ENCODE assay signal across 8 cellular contexts in genomic region chr2:96207073-96207777, GRCh38. TPM values are rescaled to one million over a fixed set of nuclear protein-coding genes. Genes with fewer than 3 reads are reported as not detected.
DNase-seq lines count a peak whose midpoint lies in the region; ATAC-seq and TF ChIP-seq lines count a peak whose summit lies in the region.

No MANE protein-coding gene starts in this region.

- H3K9me3 Mint-ChIP-seq in CD8-positive, alpha-beta memory T cell, result no peaks in the 10 kb centered on the region
- no peaks in the 10 kb centered on the region for H3K9me3 Mint-ChIP-seq in endothelial cell (ENCODE audit: unreplicated experiment)

- H3K4me2 ChIP-seq in OCI-LY7 (ENCODE audit: low read length), result peak overlapping the region; percentile 97
- H3K4me2 ChIP-seq in neuronal stem cell (ENCODE audit: insufficient read depth, low read length, poor library complexity, severe bottlenecking), result peak overlapping the region; percentile 70

- H3K9me2 ChIP-seq in OCI-LY7 (ENCODE audit: insufficient read depth, low read length), result no peaks in the 10 kb centered on the region

- H3K79me1 ChIP-seq in neuronal stem cell (ENCODE audit: low read depth, low read length), result peaks cover 4% of the 10 kb centered on the region

- H3K4me3 Mint-ChIP-seq in CD8-positive, alpha-beta memory T cell, result peak overlapping the region; percentile 90 to 97 (median 92)
- peak overlapping the region; percentile 100 for H3K4me3 Mint-ChIP-seq in endothelial cell (ENCODE audit: unreplicated experiment)

- peaks cover 66% of the 10 kb centered on the region for H3K4me1 ChIP-seq in CD8-positive, alpha-beta memory T cell (ENCODE audit: insufficient read depth, low read length)
- peaks cover 75% of the 10 kb centered on the region for H3K4me1 ChIP-seq in OCI-LY7 (ENCODE audit: insufficient read depth, low read length, poor library complexity, severe bottlenecking)
- H3K4me1 ChIP-seq in neuronal stem cell (ENCODE audit: control insufficient read depth in 2 of 2, insufficient read depth in 1 of 2, low read depth in 1 of 2, low read length in 2 of 2), result peaks cover 9 to 18% of the 10 kb centered on the region in 2 donors

- WGBS in neuronal stem cell (ENCODE audit: extremely low coverage in 2 of 2, insufficient read length in 2 of 2, insufficient replicate concordance in 1 of 2), 2 donors, result no CpG with 5 or more reads among the region's 11 CpGs

- no peak for ATAC-seq in GM18867 (IDR thresholded peaks at IDR 0.05; ENCODE audit: unreplicated experiment)
- no peak for ATAC-seq in left lobe of liver

- no peak overlapping the region for H3K18ac ChIP-seq in neuronal stem cell (ENCODE audit: low read length)

- CTCF ChIA-PET in CD8-positive, alpha-beta memory T cell (lab: Charles Lee), result interaction anchor here (1.6 to 1.7 kb wide), 2 partner anchors 60 to 68 kb away, joined by 5 read pairs; partner anchors contain the start of gene CIAO1
- CTCF ChIA-PET in OCI-LY7 (lab: Charles Lee; ENCODE audit: unreplicated experiment), result interaction anchor here (1.3 kb wide), 1 partner anchor 58 kb away, joined by 3 read pairs; no protein-coding TSS in a partner anchor

- no peaks in the 10 kb centered on the region for H3K27me3 Mint-ChIP-seq in CD8-positive, alpha-beta memory T cell
- H3K27me3 Mint-ChIP-seq in endothelial cell (ENCODE audit: unreplicated experiment), result peaks cover 7% of the 10 kb centered on the region

- no peak overlapping the region for H3K23ac ChIP-seq in neuronal stem cell (ENCODE audit: low read depth, low read length, poor library complexity)

- no peak overlapping the region for H4K91ac ChIP-seq in neuronal stem cell (ENCODE audit: low read depth, low read length, poor library complexity)

- H3K36me3 ChIP-seq in CD8-positive, alpha-beta memory T cell (ENCODE audit: insufficient read depth, low read length), result peaks cover 3% of the 10 kb centered on the region
- peaks cover 48% of the 10 kb centered on the region for H3K36me3 ChIP-seq in OCI-LY7 (ENCODE audit: insufficient read depth, low read length)
- peaks cover 0 to 45% of the 10 kb centered on the region in 2 donors for H3K36me3 ChIP-seq in neuronal stem cell (replicated peaks in 1 of 2; ENCODE audit: control insufficient read depth in 2 of 2, insufficient read depth in 2 of 2, low read length in 2 of 2)

- no peak for DNase-seq in CD8-positive, alpha-beta memory T cell
- DNase-seq in OCI-LY7 (ENCODE audit: low spot score) (peak; percentile 25), endothelial cell (ENCODE audit: low spot score) (no peak), neuronal stem cell (ENCODE audit: low spot score) (no peak), NCI-H1105 treated with DMSO at 0.1 percent for 48 hours (lab: John Stamatoyannopoulos, UW) (no peak), GM19240 (ENCODE audit: insufficient read length, low spot score) (no peak), left lobe of liver (ENCODE audit: low spot score) (no peak)

- intact Hi-C loops in OCI-LY7 (cut with micrococcal nuclease; ENCODE audit: unreplicated experiment), result loop anchor here (1.0 to 5.0 kb wide), 2 partner anchors 34 to 115 kb away; no protein-coding TSS in a partner anchor

- POLR2A ChIA-PET in CD8-positive, alpha-beta memory T cell (lab: Charles Lee), result interaction anchor here (0.7 to 2.2 kb wide), 4 partner anchors 35 to 92 kb away, joined by 3 to 15 read pairs (median 12); partner anchors contain the start of gene ASTL
- POLR2A ChIA-PET in OCI-LY7 (lab: Charles Lee), result interaction anchor here (0.7 to 2.2 kb wide), 6 partner anchors 10 to 99 kb away, joined by 3 to 20 read pairs (median 3); no protein-coding TSS in a partner anchor

- no peak overlapping the region for H2AK5ac ChIP-seq in neuronal stem cell (ENCODE audit: low read depth, low read length)

- no peaks in the 10 kb centered on the region for H3K27me3 ChIP-seq in CD8-positive, alpha-beta memory T cell (ENCODE audit: insufficient read depth, low read length, poor library complexity, severe bottlenecking)
- H3K27me3 ChIP-seq in neuronal stem cell (ENCODE audit: control insufficient read depth in 3 of 3, insufficient read depth in 3 of 3, low read depth in 1 of 3, low read length in 3 of 3), result no peaks in the 10 kb centered on the region

- H3K9me3 ChIP-seq in CD8-positive, alpha-beta memory T cell (ENCODE audit: low read length), result no peaks in the 10 kb centered on the region
- no peaks in the 10 kb centered on the region for H3K9me3 ChIP-seq in OCI-LY7 (ENCODE audit: low read length)
- H3K9me3 ChIP-seq in neuronal stem cell (replicated peaks in 1 of 2; ENCODE audit: control insufficient read depth in 2 of 2, insufficient read depth in 1 of 2, low read depth in 1 of 2, low read length in 2 of 2), result no peaks in the 10 kb centered on the region

- H3K27ac ChIP-seq in CD8-positive, alpha-beta memory T cell (ENCODE audit: low read depth, low read length), result peak overlapping the region; percentile 82
- H3K27ac ChIP-seq in OCI-LY7 (ENCODE audit: low read depth, low read length, poor library complexity, severe bottlenecking), result peak overlapping the region; percentile 81
- H3K27ac ChIP-seq in neuronal stem cell (replicated peaks; ENCODE audit: low read length), result no peak overlapping the region

- no peak overlapping the region for H2BK5ac ChIP-seq in neuronal stem cell (ENCODE audit: low read length)

- H2BK15ac ChIP-seq in neuronal stem cell (ENCODE audit: low read length), result no peak overlapping the region

- no peak overlapping the region for H3K14ac ChIP-seq in neuronal stem cell (ENCODE audit: low read length)

- peaks cover 0 to 19% (median 0%) of the 10 kb centered on the region in 3 donors for H3K36me3 Mint-ChIP-seq in CD8-positive, alpha-beta memory T cell
- H3K36me3 Mint-ChIP-seq in endothelial cell (ENCODE audit: low read depth, unreplicated experiment), result peaks cover 5% of the 10 kb centered on the region

- no peak overlapping the region for H2BK120ac ChIP-seq in neuronal stem cell (ENCODE audit: low read depth, low read length)

- H3K27ac Mint-ChIP-seq in CD8-positive, alpha-beta memory T cell, result peak overlapping the region; percentile 87 to 97 (median 93)
- peak overlapping the region; percentile 90 for H3K27ac Mint-ChIP-seq in endothelial cell (ENCODE audit: unreplicated experiment)

- H3K4me1 Mint-ChIP-seq in CD8-positive, alpha-beta memory T cell, result peaks cover 61 to 66% (median 65%) of the 10 kb centered on the region in 3 donors
- peaks cover 39% of the 10 kb centered on the region for H3K4me1 Mint-ChIP-seq in endothelial cell (ENCODE audit: unreplicated experiment)

- no peak overlapping the region for H3K4ac ChIP-seq in neuronal stem cell (ENCODE audit: low read length)

- H3K79me2 ChIP-seq in OCI-LY7 (ENCODE audit: insufficient read depth, low read depth, low read length), result peaks cover 74% of the 10 kb centered on the region

- H3K4me3 ChIP-seq in CD8-positive, alpha-beta memory T cell (ENCODE audit: low read length), result peak overlapping the region; percentile 96
- H3K4me3 ChIP-seq in OCI-LY7 (ENCODE audit: low read depth, low read length, poor library complexity, severe bottlenecking) (peak overlapping the region; percentile 90), neuronal stem cell (ENCODE audit: low read length in 2 of 2) (peak overlapping the region; percentile 70 to 100)

- no peak overlapping the region for H2BK12ac ChIP-seq in neuronal stem cell (ENCODE audit: low read length)

- H2AFZ ChIP-seq in OCI-LY7 (ENCODE audit: low read length) (no peak overlapping the region), neuronal stem cell (ENCODE audit: low read length) (no peak overlapping the region)

- peak overlapping the region; percentile 83 for H3K9ac ChIP-seq in neuronal stem cell (ENCODE audit: low read depth, low read length, poor library complexity)

- TF ChIP-seq CTCF in OCI-LY7 (conservative IDR thresholded peaks at IDR 0.05; ENCODE audit: low read length) (no peak), endothelial cell (IDR thresholded peaks at IDR 0.05; ENCODE audit: unreplicated experiment) (no peak)

- H4K20me1 ChIP-seq in OCI-LY7 (ENCODE audit: insufficient read depth, low read length), result peaks cover 39% of the 10 kb centered on the region

- no peak overlapping the region for H4K8ac ChIP-seq in neuronal stem cell (ENCODE audit: low read depth, low read length)

- BruUV-seq in OCI-LY7 (replicated peaks; lab: Mats Ljungman, UMichigan), result TSS peak; percentile 64

RNA-seq across cellular contexts. Expression of gene STARD7, which starts 1.4 kb away (rescaled TPM):
- 100 to 1,000 TPM; 255 to 256 TPM for total RNA-seq in CD8-positive, alpha-beta memory T cell
- 147 TPM for polyA plus RNA-seq in CD8-positive, alpha-beta memory T cell
- total RNA-seq in OCI-LY7 (2014; rRNA removed; shearing (Covaris generic)), result 208 and 239 TPM in 2 replicates
- total RNA-seq in OCI-LY7 (2022) (186 and 206 TPM in 2 replicates), endothelial cell (ENCODE audit: unreplicated experiment) (83.4 TPM), left lobe of liver (67.6 TPM)
- polyA plus RNA-seq in neuronal stem cell (2013, experiment 1 of 2), result 68.1 TPM
- polyA plus RNA-seq in neuronal stem cell (2013, experiment 2 of 2), result 69.0 TPM

RNA-seq across cellular contexts. Expression of gene TMEM127, which starts 58.6 kb away (rescaled TPM):
- 10 to 100 TPM; 29.8 to 33.4 TPM for total RNA-seq in CD8-positive, alpha-beta memory T cell
- polyA plus RNA-seq in CD8-positive, alpha-beta memory T cell, result 46.8 TPM
- 12.0 and 12.1 TPM in 2 replicates for total RNA-seq in OCI-LY7 (2014; rRNA removed; shearing (Covaris generic))
- 20.4 and 21.1 TPM in 2 replicates for total RNA-seq in OCI-LY7 (2022)
- total RNA-seq in endothelial cell (ENCODE audit: unreplicated experiment), result 39.0 TPM
- polyA plus RNA-seq in neuronal stem cell (2013, experiment 1 of 2), result 17.8 TPM
- 17.4 TPM for polyA plus RNA-seq in neuronal stem cell (2013, experiment 2 of 2)
- 30.6 TPM for total RNA-seq in left lobe of liver

RNA-seq across cellular contexts. Expression of gene CIAO1, which starts 58.8 kb away (rescaled TPM):
- total RNA-seq in CD8-positive, alpha-beta memory T cell, result 10 to 100 TPM; 73.8 to 77.9 TPM
- 104 TPM for polyA plus RNA-seq in CD8-positive, alpha-beta memory T cell
- 89.8 and 128 TPM in 2 replicates for total RNA-seq in OCI-LY7 (2014; rRNA removed; shearing (Covaris generic))
- total RNA-seq in OCI-LY7 (2022) (85.2 and 89.6 TPM in 2 replicates), endothelial cell (ENCODE audit: unreplicated experiment) (63.7 TPM), left lobe of liver (45.0 TPM)
- polyA plus RNA-seq in neuronal stem cell (2013, experiment 1 of 2), result 40.0 TPM
- 40.3 TPM for polyA plus RNA-seq in neuronal stem cell (2013, experiment 2 of 2)
